In the genomic region with DNA sequence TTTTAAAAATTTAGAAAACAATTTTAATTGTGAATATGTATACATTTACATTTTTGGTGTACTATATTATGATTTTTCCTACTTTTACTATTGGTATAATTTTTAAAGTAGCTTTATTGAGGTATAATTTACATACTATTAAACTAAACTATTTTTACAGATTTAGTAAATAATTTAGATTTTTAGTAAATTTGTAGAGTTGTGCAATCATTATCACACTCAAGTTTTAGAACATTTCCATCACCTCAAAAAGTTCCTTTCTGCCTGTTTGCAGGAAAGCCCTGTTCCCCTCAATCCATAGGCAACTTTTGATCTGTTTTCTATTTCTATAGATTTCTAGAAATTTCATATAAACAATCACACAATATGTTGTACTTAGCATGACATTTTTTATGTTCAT, we compare ENCODE assay signal across 27 cellular contexts.
"Had no signal": no experiment of that assay in that cellular context is flagged by ENCODE, and none has a peak within 500 bp of the region (broad histone marks: within the 10 kb centered on the region; RNA-seq: fewer than 3 reads in every experiment).

No MANE protein-coding gene starts in this region.

- FAIRE-seq: urothelium cell line had no signal

- H3K4me3 ChIP-seq: stomach, suprapubic skin, testis, thoracic aorta, thyroid gland, tibial artery, tibial nerve, transverse colon, upper lobe of left lung, upper lobe of right lung, uterus, vagina had no signal

- H3K27me3 ChIP-seq: stomach, suprapubic skin, testis, thyroid gland, tibial artery, tibial nerve, transverse colon, upper lobe of left lung, upper lobe of right lung, uterus, vagina had no signal

- H3K27ac ChIP-seq: stomach, suprapubic skin, testis, thoracic aorta, thyroid gland, tibial artery, tibial nerve, transverse colon, upper lobe of left lung, upper lobe of right lung, uterus, vagina had no signal

- H3K9me3 ChIP-seq: stomach, suprapubic skin, testis, thoracic aorta, thyroid gland, tibial artery, tibial nerve, transverse colon, upper lobe of left lung, upper lobe of right lung, uterus, vagina had no signal

- ATAC-seq: stimulated activated effector memory CD8-positive, alpha-beta T cell treated with anti-CD3 and anti-CD28 coated beads, Interleukin-12 subunit alpha, Interleukin-12 subunit beta, amount 100 ng/mL, for 72 hours; stimulated activated memory B cell treated with anti-CD40 and anti-IgM and Interleukin-4, amounts not matched to agents 10 μg/mL and 1 μg/mL and 100 μg/mL, for 72 hours; stimulated activated naive CD8-positive, alpha-beta T cell treated with anti-CD3 and anti-CD28 coated beads, Interleukin-15, amount 100 ng/mL, for 72 hours; stimulated activated naive CD8-positive, alpha-beta T cell treated with anti-CD3 and anti-CD28 coated beads, Interleukin-15, Interleukin-2, amounts not matched to agents 100 U/mL and 50 U/mL, for 24 hours; upper lobe of right lung had no signal

- H3K36me3 ChIP-seq: suprapubic skin, uterus, vagina had no signal

- H3K4me1 ChIP-seq: suprapubic skin, testis, thyroid gland, tibial artery, upper lobe of right lung, uterus, vagina had no signal

- DNase-seq: stimulated activated CD4-positive, alpha-beta T cell treated with anti-CD3 and anti-CD28 coated beads, Interleukin-2, amount 100 ng/mL, for 48 hours; stimulated activated CD4-positive, alpha-beta T cell treated with anti-CD3 and anti-CD28 coated beads, Interleukin-4, amount 100 ng/mL, for 1 hour; stimulated activated CD4-positive, alpha-beta T cell treated with anti-CD3 and anti-CD28 coated beads, Interleukin-4, amount 100 ng/mL, for 24 hours; stimulated activated CD4-positive, alpha-beta T cell treated with anti-CD3 and anti-CD28 coated beads, Interleukin-4, amount 100 ng/mL, for 4 hours; stimulated activated CD8-positive, alpha-beta memory T cell treated with anti-CD3 and anti-CD28 coated beads, Interleukin-4, amount 100 ng/mL, for 48 hours; stimulated activated naive B cell treated with anti-CD40 and anti-IgM and Interleukin-4, amounts not matched to agents 10 μg/mL and 1 μg/mL and 100 μg/mL, for 72 hours; stimulated activated naive CD4-positive, alpha-beta T cell; stimulated activated naive CD4-positive, alpha-beta T cell treated with Interleukin-2 at 50 U/mL for 16 hours; stimulated activated naive CD8-positive, alpha-beta T cell treated with anti-CD3 and anti-CD28 coated beads, Interleukin-15, amount 100 ng/mL, for 72 hours; stimulated activated naive CD8-positive, alpha-beta T cell treated with anti-CD3 and anti-CD28 coated beads, Interleukin-15, Interleukin-2, amounts not matched to agents 100 U/mL and 50 U/mL, for 24 hours; stomach; substantia nigra; testis; thyroid gland; tibial artery; transverse colon; trophoblast cell; upper lobe of left lung; upper lobe of right lung; uterus had no signal
